Comparison of ENCODE assay signal across 8 cellular contexts in genomic region chr12:55716582-55717396, GRCh38. TPM values are rescaled to one million over a fixed set of nuclear protein-coding genes. Genes with fewer than 3 reads are reported as not detected.
A peak's percentile ranks its signal among the peaks of the same experiment; 100 is the strongest.
DNase-seq lines count a peak whose midpoint lies in the region; ATAC-seq and TF ChIP-seq lines count a peak whose summit lies in the region.

No MANE protein-coding gene starts in this region.

- H3K4me1 ChIP-seq in BLaER1: peaks cover 63% of the 10 kb centered on the region
- peaks cover 13% of the 10 kb centered on the region; the same call in 1 of the 2 replicates for H3K4me1 ChIP-seq in HEK293 (ENCODE audit: control insufficient read depth, insufficient read depth, low read length)
- peaks cover 82% of the 10 kb centered on the region for H3K4me1 ChIP-seq in skeletal muscle satellite cell (ENCODE audit: control insufficient read depth, insufficient read depth, low read length)

- H3K4me2 ChIP-seq in BLaER1 (peak overlapping the region; percentile 93), skeletal muscle satellite cell (ENCODE audit: low read length) (peak overlapping the region; percentile 89)

- CTCF ChIA-PET in HEK293 (lab: Yijun Ruan, JAX): interaction anchor here (0.6 to 3.0 kb wide), 7 partner anchors 10 to 218 kb away, joined by 3 to 21 read pairs (median 3); no protein-coding TSS in a partner anchor

- peaks cover 20% of the 10 kb centered on the region; the same call in 1 of the 2 replicates for H3K36me3 ChIP-seq in BLaER1
- peaks cover 0 to 20% of the 10 kb centered on the region in 2 experiments; a peak in 1 of 3 replicates for H3K36me3 ChIP-seq in HEK293 (ENCODE audit: control insufficient read depth in 2 of 2, insufficient read depth in 1 of 2, low read length in 2 of 2)
- H3K36me3 ChIP-seq in skeletal muscle satellite cell (ENCODE audit: insufficient read depth, low read length): no peaks in the 10 kb centered on the region

- peak overlapping the region; percentile 82 for H3K9ac ChIP-seq in BLaER1
- peak overlapping the region; percentile 90 for H3K9ac ChIP-seq in skeletal muscle satellite cell (ENCODE audit: low read depth, low read length)

- H3K4me3 ChIP-seq in BLaER1 (peak overlapping the region; percentile 82), HEK293 (ENCODE audit: low read depth, low read length) (peak overlapping the region; percentile 83), fibroblast of villous mesenchyme (ENCODE audit: low read depth, low read length) (peak overlapping the region; percentile 93), skeletal muscle satellite cell (ENCODE audit: low read length) (peak overlapping the region; percentile 77)

- H3K27ac ChIP-seq in BLaER1: peak overlapping the region; percentile 85
- peak overlapping the region; percentile 77 for H3K27ac ChIP-seq in HEK293 (ENCODE audit: extremely low read depth, low read depth, low read length)

- POLR2A ChIA-PET in HEK293 (lab: Yijun Ruan, JAX): interaction anchor here (1.0 to 2.7 kb wide), 7 partner anchors 8 to 101 kb away, joined by 3 to 17 read pairs (median 4); partner anchors contain the start of genes CD63, ITGA7, ORMDL2 and SARNP

- no peaks in the 10 kb centered on the region for H3K27me3 ChIP-seq in BLaER1
- no peaks in the 10 kb centered on the region for H3K27me3 ChIP-seq in skeletal muscle satellite cell (ENCODE audit: control insufficient read depth, insufficient read depth, low read length)

- no peak for TF ChIP-seq CTCF in HEK293 (tag by site-specific recombination; IDR thresholded peaks at IDR 0.05)
- no peak for TF ChIP-seq CTCF in fibroblast of villous mesenchyme (IDR thresholded peaks at IDR 0.05; ENCODE audit: insufficient read depth, low read depth, low read length)

- H3K9me3 ChIP-seq in BLaER1 (no peaks in the 10 kb centered on the region), HEK293 (ENCODE audit: control insufficient read depth, insufficient read depth, low read depth, low read length) (no peaks in the 10 kb centered on the region), skeletal muscle satellite cell (replicated peaks; ENCODE audit: low read length) (no peaks in the 10 kb centered on the region)

- no peaks in the 10 kb centered on the region for H4K20me1 ChIP-seq in BLaER1

- DNase-seq in fibroblast of villous mesenchyme (ENCODE audit: low read depth): no peak
- no peak for DNase-seq in midbrain (lab: John Stamatoyannopoulos, UW)
- DNase-seq in DMS114 treated with DMSO at 0.1 percent for 48 hours (lab: John Stamatoyannopoulos, UW; ENCODE audit: unreplicated experiment): no peak
- DNase-seq in DMS153 (lab: John Stamatoyannopoulos, UW): no peak

- peak; percentile 13 for ATAC-seq in SK-N-SH treated with all-trans-retinoic acid at 6 μM for 48 hours

TF ChIP-seq in HEK293, 187 proteins besides CTCF, POLR2A, EP300 and RAD21 (continues in another document):
- TF ChIP-seq GLIS1 (tag by site-specific recombination; IDR thresholded peaks at IDR 0.05): peak; percentile 39
- no peak for TF ChIP-seq KLF8 (tag by site-specific recombination; IDR thresholded peaks at IDR 0.05)
- TF ChIP-seq ZNF585B (tag by site-specific recombination; IDR thresholded peaks at IDR 0.05): no peak
- no peak for TF ChIP-seq ZNF544 (tag by site-specific recombination; IDR thresholded peaks at IDR 0.05)
- TF ChIP-seq ZNF843 (tag by site-specific recombination; IDR thresholded peaks at IDR 0.05): no peak
- TF ChIP-seq ZIC2 (tag by site-specific recombination; IDR thresholded peaks at IDR 0.05): no peak
- no peak for TF ChIP-seq FEZF1 (tag by site-specific recombination; IDR thresholded peaks at IDR 0.05)
- TF ChIP-seq ZBTB48 (tag by site-specific recombination; IDR thresholded peaks at IDR 0.05): no peak
- TF ChIP-seq, protein P1, sequence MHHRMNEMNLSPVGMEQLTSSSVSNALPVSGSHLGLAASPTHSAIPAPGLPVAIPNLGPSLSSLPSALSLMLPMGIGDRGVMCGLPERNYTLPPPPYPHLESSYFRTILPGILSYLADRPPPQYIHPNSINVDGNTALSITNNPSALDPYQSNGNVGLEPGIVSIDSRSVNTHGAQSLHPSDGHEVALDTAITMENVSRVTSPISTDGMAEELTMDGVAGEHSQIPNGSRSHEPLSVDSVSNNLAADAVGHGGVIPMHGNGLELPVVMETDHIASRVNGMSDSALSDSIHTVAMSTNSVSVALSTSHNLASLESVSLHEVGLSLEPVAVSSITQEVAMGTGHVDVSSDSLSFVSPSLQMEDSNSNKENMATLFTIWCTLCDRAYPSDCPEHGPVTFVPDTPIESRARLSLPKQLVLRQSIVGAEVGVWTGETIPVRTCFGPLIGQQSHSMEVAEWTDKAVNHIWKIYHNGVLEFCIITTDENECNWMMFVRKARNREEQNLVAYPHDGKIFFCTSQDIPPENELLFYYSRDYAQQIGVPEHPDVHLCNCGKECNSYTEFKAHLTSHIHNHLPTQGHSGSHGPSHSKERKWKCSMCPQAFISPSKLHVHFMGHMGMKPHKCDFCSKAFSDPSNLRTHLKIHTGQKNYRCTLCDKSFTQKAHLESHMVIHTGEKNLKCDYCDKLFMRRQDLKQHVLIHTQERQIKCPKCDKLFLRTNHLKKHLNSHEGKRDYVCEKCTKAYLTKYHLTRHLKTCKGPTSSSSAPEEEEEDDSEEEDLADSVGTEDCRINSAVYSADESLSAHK (tag by site-specific recombination; IDR thresholded peaks at IDR 0.05): peak; percentile 12; the same call in 1 of the 2 replicates
- no peak for TF ChIP-seq ZNF433 (tag by site-specific recombination; IDR thresholded peaks at IDR 0.05; ENCODE audit: low read depth)
- TF ChIP-seq ZNF211 (tag by site-specific recombination; IDR thresholded peaks at IDR 0.05; ENCODE audit: low read depth): no peak
- no peak for TF ChIP-seq ZNF416 (tag by site-specific recombination; IDR thresholded peaks at IDR 0.05)

TF ChIP-seq in SK-N-SH treated with all-trans-retinoic acid at 6 μM for 48 hours, 23 proteins besides CTCF, POLR2A, EP300 and RAD21:
- no peak for TF ChIP-seq OSR1 (CRISPR knock-in tag; IDR thresholded peaks at IDR 0.05)

RNA-seq across cellular contexts. Expression of gene BLOC1S1, which starts 0.9 kb away (rescaled TPM):
- total RNA-seq in fibroblast of villous mesenchyme: 36.3 and 54.4 TPM in 2 replicates
- total RNA-seq in skeletal muscle satellite cell (2012; rRNA removed): 36.0 and 65.9 TPM in 2 replicates

RNA-seq across cellular contexts. Expression of gene RDH5, which starts 3.4 kb away (rescaled TPM):
- 3.9 and 6.0 TPM in 2 replicates for total RNA-seq in fibroblast of villous mesenchyme
- 51.0 and 63.1 TPM in 2 replicates for total RNA-seq in skeletal muscle satellite cell (2012; rRNA removed)

RNA-seq across cellular contexts. Expression of gene ITGA7, which starts 9.1 kb away (rescaled TPM):
- 1.3 TPM in 2 replicates for total RNA-seq in fibroblast of villous mesenchyme
- 12.4 and 32.1 TPM in 2 replicates for total RNA-seq in skeletal muscle satellite cell (2012; rRNA removed)

RNA-seq across cellular contexts. Expression of gene CD63, which starts 12.0 kb away (rescaled TPM):
- 2,280 and 2,284 TPM in 2 replicates for total RNA-seq in fibroblast of villous mesenchyme
- total RNA-seq in skeletal muscle satellite cell (2012; rRNA removed): 1,390 and 1,764 TPM in 2 replicates

RNA-seq across cellular contexts. Expression of gene GDF11, which starts 26.1 kb away (rescaled TPM):
- total RNA-seq in fibroblast of villous mesenchyme: 3.9 and 6.5 TPM in 2 replicates
- 3.3 and 3.7 TPM in 2 replicates for total RNA-seq in skeletal muscle satellite cell (2012; rRNA removed)
